Comparison of ENCODE assay signal across 22 cellular contexts in genomic region chr11:44961894-44962293, GRCh38.
"Had no signal": no experiment of that assay in that cellular context is flagged by ENCODE, and none has a peak within 500 bp of the region (broad histone marks: within the 10 kb centered on the region; RNA-seq: fewer than 3 reads in every experiment).

No MANE protein-coding gene starts in this region.

- H3K27me3 Mint-ChIP-seq: activated CD4-positive, alpha-beta memory T cell treated with anti-CD3 and anti-CD28 coated beads for 36 hours; memory B cell; stimulated activated naive CD8-positive, alpha-beta T cell treated with anti-CD3 and anti-CD28 coated beads, Interleukin-15, Interleukin-2, amounts not matched to agents 100 ng/mL and 50 ng/mL, for 24 hours had no signal

- H3K4me1 ChIP-seq: right lobe of liver had no signal

- H3K4me3 ChIP-seq: coronary artery, gastroesophageal sphincter, heart right ventricle, right lobe of liver, skin epidermis, thyroid gland, upper lobe of right lung had no signal

- ATAC-seq: gastroesophageal sphincter, heart right ventricle, left colon, right lobe of liver, upper lobe of right lung had no signal

- H3K9me3 ChIP-seq: gastroesophageal sphincter, heart right ventricle, right lobe of liver, thyroid gland, upper lobe of right lung had no signal

- H3K9me3 Mint-ChIP-seq: activated CD4-positive, alpha-beta memory T cell treated with anti-CD3 and anti-CD28 coated beads for 36 hours; activated naive CD4-positive, alpha-beta T cell treated with anti-CD3 and anti-CD28 coated beads, Interleukin-2, amount 10 ng/mL, durations not matched to agents 7 days and 5 days; memory B cell; nephron progenitor cell; stimulated activated naive CD8-positive, alpha-beta T cell treated with anti-CD3 and anti-CD28 coated beads, Interleukin-15, Interleukin-2, amounts not matched to agents 100 ng/mL and 50 ng/mL, for 24 hours had no signal

- H3K27ac ChIP-seq: coronary artery, gastroesophageal sphincter, heart right ventricle, right lobe of liver, skin epidermis, thyroid gland, upper lobe of right lung had no signal

- H3K36me3 ChIP-seq: gastroesophageal sphincter, heart right ventricle, right lobe of liver, thyroid gland, upper lobe of right lung had no signal

- H3K4me3 Mint-ChIP-seq: activated CD4-positive, alpha-beta memory T cell treated with anti-CD3 and anti-CD28 coated beads for 36 hours; activated naive CD4-positive, alpha-beta T cell treated with anti-CD3 and anti-CD28 coated beads, Interleukin-2, amount 10 ng/mL, durations not matched to agents 7 days and 5 days; memory B cell; nephron progenitor cell; stimulated activated naive CD8-positive, alpha-beta T cell treated with anti-CD3 and anti-CD28 coated beads, Interleukin-15, Interleukin-2, amounts not matched to agents 100 ng/mL and 50 ng/mL, for 24 hours had no signal

- H3K27ac Mint-ChIP-seq: activated CD4-positive, alpha-beta memory T cell treated with anti-CD3 and anti-CD28 coated beads for 36 hours; activated naive CD4-positive, alpha-beta T cell treated with anti-CD3 and anti-CD28 coated beads, Interleukin-2, amount 10 ng/mL, durations not matched to agents 7 days and 5 days; memory B cell; nephron progenitor cell; stimulated activated naive CD8-positive, alpha-beta T cell treated with anti-CD3 and anti-CD28 coated beads, Interleukin-15, Interleukin-2, amounts not matched to agents 100 ng/mL and 50 ng/mL, for 24 hours had no signal

- H3K4me1 Mint-ChIP-seq: activated naive CD4-positive, alpha-beta T cell treated with anti-CD3 and anti-CD28 coated beads, Interleukin-2, amount 10 ng/mL, durations not matched to agents 7 days and 5 days; memory B cell had no signal

- H3K27me3 ChIP-seq: gastroesophageal sphincter, right lobe of liver, thyroid gland, upper lobe of right lung had no signal

- DNase-seq: activated CD4-positive, alpha-beta memory T cell treated with anti-CD3 and anti-CD28 coated beads for 36 hours; activated CD4-positive, alpha-beta T cell treated with anti-CD3 and anti-CD28 coated beads for 48 hours; activated effector memory CD4-positive, alpha-beta T cell treated with anti-CD3 and anti-CD28 coated beads, Interleukin-2, amount 50 U/mL, for 16 hours; activated naive CD4-positive, alpha-beta T cell treated with anti-CD3 and anti-CD28 coated beads, Interleukin-2, amount 10 ng/mL, durations not matched to agents 7 days and 5 days; amygdala; cerebellar nuclear complex; heart right ventricle; left colon; nephron progenitor cell; occipital lobe; posterior cingulate gyrus; right lobe of liver; stimulated activated CD4-positive, alpha-beta T cell treated with anti-CD3 and anti-CD28 coated beads, Interleukin-1b, Interleukin-23, amount 100 ng/mL, for 48 hours; substantia nigra; T1000; thyroid gland; upper lobe of right lung had no signal

- H3K36me3 Mint-ChIP-seq: activated CD4-positive, alpha-beta memory T cell treated with anti-CD3 and anti-CD28 coated beads for 36 hours; activated naive CD4-positive, alpha-beta T cell treated with anti-CD3 and anti-CD28 coated beads, Interleukin-2, amount 10 ng/mL, durations not matched to agents 7 days and 5 days; memory B cell had no signal
